In genomic region chr20:11231742-11232141, GRCh38 we compare ENCODE assay signal across 19 cellular contexts.
A peak's percentile ranks its signal among the peaks of the same experiment; 100 is the strongest.
DNase-seq lines count a peak whose midpoint lies in the region; ATAC-seq, FAIRE-seq and TF ChIP-seq lines count a peak whose summit lies in the region.
"Had no signal": no experiment of that assay in that cellular context is flagged by ENCODE, and none has a peak within 500 bp of the region (broad histone marks: within the 10 kb centered on the region; RNA-seq: fewer than 3 reads in every experiment).

No MANE protein-coding gene starts in this region.

- H3K9ac ChIP-seq in IMR-90 (ENCODE audit: low read depth, low read length) (no peak overlapping the region), H1 (replicated peaks in 1 of 4; ENCODE audit: extremely low read depth in 1 of 4, low read depth in 3 of 4, low read length in 3 of 4) (no peak overlapping the region), neural progenitor cell (no peak overlapping the region)

- in situ Hi-C loops in IMR-90 (cut with MboI; ENCODE audit: low sequenced_read_pairs): no loop called here

- FAIRE-seq in H1 (lab: Jason Lieb, UNC): no peak
- FAIRE-seq: D721Med had no signal

- no peak overlapping the region for H4K8ac ChIP-seq in IMR-90 (ENCODE audit: low read depth in 2 of 2, low read length in 2 of 2)
- H4K8ac ChIP-seq in H1 (ENCODE audit: extremely low read depth, insufficient read depth, low read length): no peak overlapping the region

- H2AFZ ChIP-seq in IMR-90 (replicated peaks; ENCODE audit: low read length, poor library complexity) (no peak overlapping the region), H1 (ENCODE audit: low read length) (0 out of 2 replicates have a peak overlapping the region, but pooled peaks have one; percentile 60), neural progenitor cell (replicated peaks) (no peak overlapping the region)

- peak; percentile 26 for DNase-seq in Daoy (ENCODE audit: low read depth)
- no peak for DNase-seq in IMR-90
- no peak for DNase-seq in H1 (ENCODE audit: low read depth in 1 of 2, low spot score in 2 of 2)
- DNase-seq in neural progenitor cell (ENCODE audit: low spot score): no peak
- no peak for DNase-seq in SKM-1 treated with dmso at 0.1 percent for 144 hours (lab: John Stamatoyannopoulos, UW; ENCODE audit: unreplicated experiment)
- DNase-seq in endothelial cell (ENCODE audit: low spot score): no peak
- DNase-seq in NCI-H510A treated with DMSO at 0.1 percent for 48 hours (lab: John Stamatoyannopoulos, UW): no peak
- DNase-seq in ureter (ENCODE audit: low spot score): no peak
- DNase-seq: AML-193; CD4-positive, CD25-positive, alpha-beta regulatory T cell; DND-41; GF-D8; HCEC 1CT; Kasumi-1; NCI-H1417; NCI-H2029 treated with DMSO at 0.1 percent for 48 hours; Right ventricle myocardium superior had no signal

- H3K23ac ChIP-seq in IMR-90 (ENCODE audit: low read depth, low read length): no peak overlapping the region
- no peak overlapping the region for H3K23ac ChIP-seq in H1 (ENCODE audit: insufficient read length)

- H3K36me3 ChIP-seq in IMR-90 (ENCODE audit: control insufficient read depth, insufficient read depth, low read length): no peaks in the 10 kb centered on the region
- no peaks in the 10 kb centered on the region for H3K36me3 ChIP-seq in H1 (ENCODE audit: control insufficient read depth in 2 of 4, insufficient read depth in 4 of 4, low read length in 3 of 4)
- no peaks in the 10 kb centered on the region for H3K36me3 ChIP-seq in neural progenitor cell

- no peaks in the 10 kb centered on the region for H3K23me2 ChIP-seq in H1 (ENCODE audit: low read depth, low read length)

- H4K20me1 ChIP-seq in IMR-90 (ENCODE audit: insufficient read depth, low read length): no peaks in the 10 kb centered on the region
- no peaks in the 10 kb centered on the region for H4K20me1 ChIP-seq in H1 (replicated peaks in 1 of 2; ENCODE audit: control insufficient read depth in 1 of 2, insufficient read depth in 2 of 2, low read length in 2 of 2)
- no peaks in the 10 kb centered on the region for H4K20me1 ChIP-seq in neural progenitor cell (ENCODE audit: low read depth)

- H3K79me2 ChIP-seq in H1 (ENCODE audit: control insufficient read depth in 1 of 2, insufficient read depth in 2 of 2, low read length in 2 of 2) (no peaks in the 10 kb centered on the region), neural progenitor cell (ENCODE audit: low read depth) (no peaks in the 10 kb centered on the region)

- 0 out of 2 replicates have a peak overlapping the region, but pooled peaks have one; percentile 29 for H2AK5ac ChIP-seq in IMR-90 (ENCODE audit: low read depth, low read length)
- H2AK5ac ChIP-seq in H1 (ENCODE audit: low read depth, low read length): no peak overlapping the region

- ATAC-seq in IMR-90 (ENCODE audit: low read depth): no peak
- ATAC-seq: Panc1 had no signal

- H3K79me1 ChIP-seq in IMR-90 (ENCODE audit: low read depth in 1 of 2, low read length in 2 of 2) (no peaks in the 10 kb centered on the region), H1 (ENCODE audit: low read depth, low read length) (no peaks in the 10 kb centered on the region)

- no peak for TF ChIP-seq EP300 in H1 (IDR thresholded peaks at IDR 0.05; ENCODE audit: borderline replicate concordance in 1 of 2, low read depth in 2 of 2, low read length in 2 of 2)

- H3F3A ChIP-seq in neural progenitor cell (ENCODE audit: low read depth): no peaks in the 10 kb centered on the region

- no peak overlapping the region for H3K27ac ChIP-seq in IMR-90 (ENCODE audit: insufficient read depth, low read length)
- no peak overlapping the region for H3K27ac ChIP-seq in H1 (ENCODE audit: low read depth, low read length)
- H3K27ac ChIP-seq in neural progenitor cell: no peak overlapping the region

- H3K18ac ChIP-seq in IMR-90 (ENCODE audit: low read depth, low read length) (no peak overlapping the region), H1 (ENCODE audit: extremely low read depth, low read length) (no peak overlapping the region)

- H2BK15ac ChIP-seq in IMR-90 (ENCODE audit: low read depth, low read length): no peak overlapping the region
- H2BK15ac ChIP-seq in H1 (ENCODE audit: low read length): no peak overlapping the region

- no peak overlapping the region for H2BK20ac ChIP-seq in IMR-90 (ENCODE audit: low read depth, low read length)
- H2BK20ac ChIP-seq in H1 (ENCODE audit: low read length): no peak overlapping the region

- H2AK9ac ChIP-seq in IMR-90 (replicated peaks; ENCODE audit: low read depth, low read length, poor library complexity): no peak overlapping the region

- no peak overlapping the region for H2BK12ac ChIP-seq in H1 (ENCODE audit: low read depth, low read length)

- H3K36me3 Mint-ChIP-seq in neural progenitor cell: no peaks in the 10 kb centered on the region
- H3K36me3 Mint-ChIP-seq in endothelial cell (ENCODE audit: low read depth, unreplicated experiment): no peaks in the 10 kb centered on the region
- H3K36me3 Mint-ChIP-seq: CD4-positive, CD25-positive, alpha-beta regulatory T cell had no signal

- intact Hi-C loops in IMR-90 (cut with micrococcal nuclease): no loop called here

- H3K27me3 Mint-ChIP-seq in neural progenitor cell (ENCODE audit: insufficient read depth, low read depth): peaks cover 4% of the 10 kb centered on the region
- no peaks in the 10 kb centered on the region for H3K27me3 Mint-ChIP-seq in endothelial cell (ENCODE audit: unreplicated experiment)
- H3K27me3 Mint-ChIP-seq: CD4-positive, CD25-positive, alpha-beta regulatory T cell had no signal

- no TSS peak for BruUV-seq in IMR-90 (replicated peaks; lab: Mats Ljungman, UMichigan)

- no peaks in the 10 kb centered on the region for H3K9me3 ChIP-seq in IMR-90 (ENCODE audit: control insufficient read depth, insufficient read depth, low read length)
- H3K9me3 ChIP-seq in H1 (ENCODE audit: insufficient read depth in 2 of 2, low read depth in 1 of 2, low read length in 1 of 2): no peaks in the 10 kb centered on the region
- no peaks in the 10 kb centered on the region for H3K9me3 ChIP-seq in neural progenitor cell (ENCODE audit: low read depth)

- H3K27me3 ChIP-seq in IMR-90 (ENCODE audit: control insufficient read depth, insufficient read depth, low read length) (no peaks in the 10 kb centered on the region), H1 (replicated peaks in 1 of 4; ENCODE audit: control insufficient read depth in 3 of 4, extremely low read depth in 1 of 4, insufficient read depth in 3 of 4, low read length in 3 of 4) (no peaks in the 10 kb centered on the region), neural progenitor cell (no peaks in the 10 kb centered on the region)

- H3K4me2 ChIP-seq in IMR-90 (ENCODE audit: low read depth, low read length): no peak overlapping the region
- H3K4me2 ChIP-seq in H1 (ENCODE audit: insufficient read depth in 1 of 2, low read depth in 2 of 2, low read length in 2 of 2): no peak overlapping the region
- no peak overlapping the region for H3K4me2 ChIP-seq in neural progenitor cell

- TF ChIP-seq RAD21 in IMR-90 (IDR thresholded peaks at IDR 0.05; ENCODE audit: low read length) (no peak), H1 (IDR thresholded peaks at IDR 0.05 in 1 of 2, conservative IDR thresholded peaks at IDR 0.05 in 1 of 2; ENCODE audit: low read depth in 2 of 2, low read length in 2 of 2) (peak in 1 of 2 experiments; percentile 21; a peak in 1 of 4 replicates)

- H3K4me3 ChIP-seq in IMR-90 (ENCODE audit: insufficient read depth, low read depth, low read length): no peak overlapping the region
- no peak overlapping the region for H3K4me3 ChIP-seq in H1 (ENCODE audit: extremely low read depth in 1 of 4, insufficient read depth in 2 of 4, low read depth in 3 of 4, low read length in 4 of 4)
- no peak overlapping the region for H3K4me3 ChIP-seq in neural progenitor cell

- no peaks in the 10 kb centered on the region for H3K9me3 Mint-ChIP-seq in neural progenitor cell
- H3K9me3 Mint-ChIP-seq in endothelial cell (ENCODE audit: unreplicated experiment): no peaks in the 10 kb centered on the region

- H3K27ac Mint-ChIP-seq in neural progenitor cell (no peak overlapping the region), endothelial cell (ENCODE audit: unreplicated experiment) (no peak overlapping the region)
- H3K27ac Mint-ChIP-seq: CD4-positive, CD25-positive, alpha-beta regulatory T cell had no signal

- no peak overlapping the region for H4K5ac ChIP-seq in IMR-90 (ENCODE audit: low read depth, low read length)
- no peak overlapping the region for H4K5ac ChIP-seq in H1 (ENCODE audit: insufficient read length, low read depth, low read length)

- TF ChIP-seq CTCF in IMR-90 (conservative IDR thresholded peaks at IDR 0.05; ENCODE audit: low read depth, low read length): no peak
- TF ChIP-seq CTCF in H1 (IDR thresholded peaks at IDR 0.05; ENCODE audit: control extremely low read depth in 1 of 3, insufficient read depth in 1 of 3, low read depth in 1 of 3, low read length in 3 of 3): no peak
- TF ChIP-seq CTCF in neural progenitor cell (IDR thresholded peaks at IDR 0.05): peak; percentile 14
- TF ChIP-seq CTCF in endothelial cell (IDR thresholded peaks at IDR 0.05; ENCODE audit: unreplicated experiment): no peak

- H2BK5ac ChIP-seq in IMR-90 (ENCODE audit: low read depth, low read length, poor library complexity, severe bottlenecking): no peak overlapping the region
- H2BK5ac ChIP-seq in H1 (ENCODE audit: low read depth, low read length): no peak overlapping the region

- CTCF ChIA-PET in IMR-90 (lab: Yijun Ruan, JAX): no interaction called here
- CTCF ChIA-PET in H1 (lab: Charles Lee; ENCODE audit: partially characterized antibody): interaction anchor here (1.1 kb wide), 1 partner anchor 10 kb away, joined by 4 read pairs; no protein-coding TSS in a partner anchor

- H3K4me1 Mint-ChIP-seq in neural progenitor cell (peaks cover 58% of the 10 kb centered on the region), endothelial cell (ENCODE audit: unreplicated experiment) (peaks cover 35% of the 10 kb centered on the region)
- H3K4me1 Mint-ChIP-seq: CD4-positive, CD25-positive, alpha-beta regulatory T cell had no signal

- H3K4me3 Mint-ChIP-seq in neural progenitor cell: no peak overlapping the region
- H3K4me3 Mint-ChIP-seq in endothelial cell (ENCODE audit: unreplicated experiment): no peak overlapping the region
- H3K4me3 Mint-ChIP-seq: CD4-positive, CD25-positive, alpha-beta regulatory T cell had no signal

- H3K4me1 ChIP-seq in IMR-90 (ENCODE audit: control insufficient read depth, insufficient read depth, low read length): peaks cover 8% of the 10 kb centered on the region
- H3K4me1 ChIP-seq in H1 (replicated peaks in 1 of 4; ENCODE audit: control insufficient read depth in 3 of 4, insufficient read depth in 4 of 4, low read length in 3 of 4): no peaks in the 10 kb centered on the region
- H3K4me1 ChIP-seq in neural progenitor cell: peaks cover 33% of the 10 kb centered on the region

- 0 out of 2 replicates have a peak, but pooled peaks cover 3% of the 10 kb centered on the region for H3K9me1 ChIP-seq in IMR-90 (ENCODE audit: insufficient read depth, low read length)

- dilution Hi-C loops in IMR-90 (cut with HindIII; ENCODE audit: low sequenced_read_pairs, unreplicated experiment): no loop called here

- POLR2A ChIA-PET in IMR-90 (lab: Charles Lee; ENCODE audit: unreplicated experiment) (no interaction called here), H1 (lab: Charles Lee; ENCODE audit: partially characterized antibody) (no interaction called here)

- no peak for TF ChIP-seq POLR2A in IMR-90 (IDR thresholded peaks at IDR 0.05; ENCODE audit: low read depth, low read length)
- TF ChIP-seq POLR2A in H1 (IDR thresholded peaks at IDR 0.05; ENCODE audit: control extremely low read depth in 1 of 2, low read depth in 2 of 2, low read length in 2 of 2): no peak

- no peak overlapping the region for H3K14ac ChIP-seq in IMR-90 (replicated peaks; ENCODE audit: low read depth, low read length)
- H3K14ac ChIP-seq in H1 (ENCODE audit: insufficient read length): no peak overlapping the region

- H3K4ac ChIP-seq in IMR-90 (ENCODE audit: low read depth, low read length) (no peak overlapping the region), H1 (replicated peaks; ENCODE audit: insufficient read length, low read depth, low read length) (no peak overlapping the region)

- 100% methylated on average over 1 of the region's 4 CpGs; no CpG with 5 or more reads in 1 of the 2 experiments for WGBS in IMR-90 (ENCODE audit: extremely low coverage in 2 of 2, insufficient read length in 1 of 2), 2 experiments
- 98% methylated on average over 4 of the region's 4 CpGs; no CpG with 5 or more reads in 1 of the 2 experiments for WGBS in H1 (ENCODE audit: extremely low coverage in 1 of 2, insufficient coverage in 1 of 2, insufficient read length in 1 of 2, insufficient replicate concordance in 2 of 2, low coverage in 1 of 2, low lambda C conversion rate in 2 of 2, missing lambda C conversion rate in 1 of 2), 2 experiments

- H2BK120ac ChIP-seq in IMR-90 (ENCODE audit: low read depth, low read length): no peak overlapping the region
- H2BK120ac ChIP-seq in H1 (replicated peaks; ENCODE audit: low read depth, low read length): no peak overlapping the region

- no peak overlapping the region for H4K91ac ChIP-seq in IMR-90 (ENCODE audit: insufficient read depth, low read depth, low read length)
- H4K91ac ChIP-seq in H1 (replicated peaks; ENCODE audit: insufficient read length, low read length): no peak overlapping the region

- H3K56ac ChIP-seq in IMR-90 (ENCODE audit: extremely low read depth, insufficient read depth, low read length) (no peak overlapping the region), H1 (replicated peaks; ENCODE audit: insufficient read length, low read depth, low read length) (no peak overlapping the region)
